10 cellular contexts compared by ENCODE assay signal in the genomic region with DNA sequence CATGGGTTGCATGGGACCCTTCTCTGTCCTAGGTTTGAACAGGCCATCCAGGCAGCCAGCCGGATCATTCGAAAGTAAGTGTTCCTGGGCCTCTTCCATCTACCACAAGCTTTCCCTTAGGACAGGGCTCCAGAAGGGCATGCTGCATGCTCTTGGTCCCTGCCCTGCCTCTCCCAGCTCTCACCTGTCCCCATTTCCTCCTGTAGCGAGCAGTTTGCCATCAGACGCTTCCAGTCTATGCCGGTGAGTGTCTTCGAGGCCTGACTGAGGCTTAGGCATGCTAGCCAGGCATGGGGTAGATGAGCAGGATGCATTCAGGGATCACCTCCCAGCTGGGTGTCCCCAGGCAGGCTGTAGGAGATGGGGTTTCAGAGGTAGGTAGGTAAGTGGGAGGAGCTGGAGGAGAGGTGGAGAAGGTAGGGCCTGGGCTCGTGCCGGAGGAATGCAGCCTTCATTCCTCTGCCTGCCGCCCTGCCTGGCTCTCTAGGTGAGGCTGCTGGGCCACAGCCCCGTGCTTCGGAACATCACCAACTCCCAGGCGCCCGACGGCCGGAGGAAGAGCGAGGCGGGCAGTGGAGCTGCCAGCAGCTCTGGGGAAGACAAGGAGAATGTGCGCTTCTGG. TPM values are rescaled to one million over a fixed set of nuclear protein-coding genes. Genes with fewer than 3 reads are reported as not detected.
DNase-seq lines count a peak whose midpoint lies in the region; ATAC-seq, FAIRE-seq and TF ChIP-seq lines count a peak whose summit lies in the region.
"Had no signal": no experiment of that assay in that cellular context is flagged by ENCODE, and none has a peak within 500 bp of the region (broad histone marks: within the 10 kb centered on the region; RNA-seq: fewer than 3 reads in every experiment).

No MANE protein-coding gene starts in this region.

- WGBS in HepG2 (ENCODE audit: low lambda C conversion rate), result 94% methylated on average over 18 of the region's 18 CpGs
- 76 to 85% methylated on average over 15 to 18 of the region's 18 CpGs for WGBS in upper lobe of left lung, 2 donors
- WGBS in ovary, 3 donors, result 88 to 91% (median 91%) methylated on average over 18 of the region's 18 CpGs

- no peak for ATAC-seq in HepG2
- no peak for ATAC-seq in upper lobe of left lung (ENCODE audit: low FRiP score in 2 of 2)
- ATAC-seq in HG02798 (IDR thresholded peaks at IDR 0.05; ENCODE audit: poor library complexity, unreplicated experiment), result no peak
- ATAC-seq: sciatic nerve had no signal

- H3K36me3 ChIP-seq in HepG2 (replicated peaks in 1 of 2; ENCODE audit: control insufficient read depth in 1 of 2, insufficient read depth in 2 of 2, low read length in 2 of 2) (peaks cover 27 to 48% of the 10 kb centered on the region in 2 experiments), upper lobe of left lung (peaks cover 4 to 67% (median 61%) of the 10 kb centered on the region in 4 donors), ovary (no peaks in the 10 kb centered on the region)

- H3K27me3 Mint-ChIP-seq in activated naive CD4-positive, alpha-beta T cell treated with anti-CD3 and anti-CD28 coated beads, Interleukin-2, amount 10 ng/mL, durations not matched to agents 7 days and 5 days, result peaks cover 4% of the 10 kb centered on the region
- no peaks in the 10 kb centered on the region for H3K27me3 Mint-ChIP-seq in activated T-helper 2 cell treated with anti-CD3 and anti-CD28 coated beads, Interferon-gamma antibody, Interleukin-2, Interleukin-4, amounts not matched to agents 10 μg/mL and 5 μg/mL and 100 μg/mL, durations not matched to agents 14 hours and 24 hours and 36 hours (ENCODE audit: low read depth)

- peak overlapping the region; percentile 97 for H3K4me3 Mint-ChIP-seq in activated naive CD4-positive, alpha-beta T cell treated with anti-CD3 and anti-CD28 coated beads, Interleukin-2, amount 10 ng/mL, durations not matched to agents 7 days and 5 days
- H3K4me3 Mint-ChIP-seq in activated T-helper 2 cell treated with anti-CD3 and anti-CD28 coated beads, Interferon-gamma antibody, Interleukin-2, Interleukin-4, amounts not matched to agents 10 μg/mL and 5 μg/mL and 100 μg/mL, durations not matched to agents 14 hours and 24 hours and 36 hours (ENCODE audit: low read depth), result no peak overlapping the region

- POLR2A ChIA-PET in HepG2 (lab: Yijun Ruan, JAX), result interaction anchor here (1.7 to 2.4 kb wide), 2 partner anchors 18 to 20 kb away, joined by 8 to 12 read pairs; a partner anchor contains a TSS

- no peak overlapping the region for H3K4me3 ChIP-seq in HepG2 (replicated peaks in 1 of 3; ENCODE audit: insufficient read depth in 1 of 3, low read depth in 2 of 3, low read length in 3 of 3)
- no peak overlapping the region for H3K4me3 ChIP-seq in upper lobe of left lung
- H3K4me3 ChIP-seq in ovary, result no peak overlapping the region
- H3K4me3 ChIP-seq: coronary artery had no signal

- CTCF ChIA-PET in activated naive CD4-positive, alpha-beta T cell treated with anti-CD3 and anti-CD28 coated beads, Interleukin-2, amount 10 ng/mL, durations not matched to agents 7 days and 5 days (lab: Charles Lee), result interaction anchor here (0.6 to 1.7 kb wide), 2 partner anchors 19 to 85 kb away, joined by 3 to 9 read pairs; a partner anchor contains a TSS
- CTCF ChIA-PET in HepG2 (lab: Yijun Ruan, JAX; ENCODE audit: low intra/inter-chr PET ratio, low total read pairs), result no interaction called here

- TF ChIP-seq POLR2A in HepG2 (IDR thresholded peaks at IDR 0.05; ENCODE audit: insufficient read depth in 1 of 2, low read depth in 2 of 2, low read length in 2 of 2), result no peak
- no peak for TF ChIP-seq POLR2A in upper lobe of left lung (IDR thresholded peaks at IDR 0.05)
- TF ChIP-seq POLR2A in ovary (IDR thresholded peaks at IDR 0.05), result no peak

- intact Hi-C loops in activated T-helper 2 cell treated with anti-CD3 and anti-CD28 coated beads, Interferon-gamma antibody, Interleukin-2, Interleukin-4, amounts not matched to agents 10 μg/mL and 5 μg/mL and 100 μg/mL, durations not matched to agents 14 hours and 24 hours and 36 hours (cut with micrococcal nuclease), result no loop called here
- intact Hi-C loops in HepG2 (cut with micrococcal nuclease; ENCODE audit: unreplicated experiment), result no loop called here
- intact Hi-C loops in ovary (cut with DNase I), result no loop called here

- peaks cover 91% of the 10 kb centered on the region for H3K36me3 Mint-ChIP-seq in activated naive CD4-positive, alpha-beta T cell treated with anti-CD3 and anti-CD28 coated beads, Interleukin-2, amount 10 ng/mL, durations not matched to agents 7 days and 5 days
- peaks cover 82% of the 10 kb centered on the region for H3K36me3 Mint-ChIP-seq in activated T-helper 2 cell treated with anti-CD3 and anti-CD28 coated beads, Interferon-gamma antibody, Interleukin-2, Interleukin-4, amounts not matched to agents 10 μg/mL and 5 μg/mL and 100 μg/mL, durations not matched to agents 14 hours and 24 hours and 36 hours (ENCODE audit: low read depth)

- peaks cover 76% of the 10 kb centered on the region for H3K4me1 Mint-ChIP-seq in activated naive CD4-positive, alpha-beta T cell treated with anti-CD3 and anti-CD28 coated beads, Interleukin-2, amount 10 ng/mL, durations not matched to agents 7 days and 5 days
- peaks cover 57% of the 10 kb centered on the region for H3K4me1 Mint-ChIP-seq in activated T-helper 2 cell treated with anti-CD3 and anti-CD28 coated beads, Interferon-gamma antibody, Interleukin-2, Interleukin-4, amounts not matched to agents 10 μg/mL and 5 μg/mL and 100 μg/mL, durations not matched to agents 14 hours and 24 hours and 36 hours (ENCODE audit: low read depth)

- H3K4me1 ChIP-seq in HepG2 (ENCODE audit: insufficient read depth, low read length) (peaks cover 36% of the 10 kb centered on the region), upper lobe of left lung (peaks cover 76 to 95% (median 86%) of the 10 kb centered on the region in 4 donors), ovary (ENCODE audit: insufficient read depth) (peaks cover 2% of the 10 kb centered on the region)

- peak overlapping the region; percentile 98 for H3K27ac Mint-ChIP-seq in activated naive CD4-positive, alpha-beta T cell treated with anti-CD3 and anti-CD28 coated beads, Interleukin-2, amount 10 ng/mL, durations not matched to agents 7 days and 5 days
- peak overlapping the region; percentile 95 for H3K27ac Mint-ChIP-seq in activated T-helper 2 cell treated with anti-CD3 and anti-CD28 coated beads, Interferon-gamma antibody, Interleukin-2, Interleukin-4, amounts not matched to agents 10 μg/mL and 5 μg/mL and 100 μg/mL, durations not matched to agents 14 hours and 24 hours and 36 hours

- in situ Hi-C loops in HepG2 (cut with HindIII; ENCODE audit: extremely low pct_ligation_motif_present, low pct_unique_long_range_greater_than_20kb), result no loop called here

- no peaks in the 10 kb centered on the region; a peak in 1 of 5 replicates for H3K27me3 ChIP-seq in HepG2 (ENCODE audit: control insufficient read depth in 1 of 2, insufficient read depth in 2 of 2, low read length in 2 of 2)
- no peaks in the 10 kb centered on the region for H3K27me3 ChIP-seq in upper lobe of left lung
- H3K27me3 ChIP-seq in ovary, result no peaks in the 10 kb centered on the region

- no peak for FAIRE-seq in HepG2 (lab: Jason Lieb, UNC)

- no peaks in the 10 kb centered on the region for H3K9me3 Mint-ChIP-seq in activated naive CD4-positive, alpha-beta T cell treated with anti-CD3 and anti-CD28 coated beads, Interleukin-2, amount 10 ng/mL, durations not matched to agents 7 days and 5 days
- no peaks in the 10 kb centered on the region for H3K9me3 Mint-ChIP-seq in activated T-helper 2 cell treated with anti-CD3 and anti-CD28 coated beads, Interferon-gamma antibody, Interleukin-2, Interleukin-4, amounts not matched to agents 10 μg/mL and 5 μg/mL and 100 μg/mL, durations not matched to agents 14 hours and 24 hours and 36 hours

- H4K20me1 ChIP-seq in HepG2 (ENCODE audit: insufficient read depth, low read length), result no peaks in the 10 kb centered on the region

- no peak overlapping the region for H3K9ac ChIP-seq in HepG2 (ENCODE audit: insufficient read depth, low read depth, low read length)

- TF ChIP-seq CTCF in HepG2 (CRISPR knock-in tag; IDR thresholded peaks at IDR 0.05), result no peak
- no peak for TF ChIP-seq CTCF in upper lobe of left lung (IDR thresholded peaks at IDR 0.05)
- TF ChIP-seq CTCF in ovary (IDR thresholded peaks at IDR 0.05), result no peak

- H2AFZ ChIP-seq in HepG2 (ENCODE audit: low read length), result no peak overlapping the region

- no peak for DNase-seq in activated naive CD4-positive, alpha-beta T cell treated with anti-CD3 and anti-CD28 coated beads, Interleukin-2, amount 10 ng/mL, durations not matched to agents 7 days and 5 days
- DNase-seq in activated naive CD4-positive, alpha-beta T cell (lab: John Stamatoyannopoulos, UW), result no peak
- no peak for DNase-seq in activated T-helper 2 cell treated with anti-CD3 and anti-CD28 coated beads, Interferon-gamma antibody, Interleukin-2, Interleukin-4, amounts not matched to agents 10 μg/mL and 5 μg/mL and 100 μg/mL, durations not matched to agents 14 hours and 24 hours and 36 hours (ENCODE audit: low spot score)
- DNase-seq in HepG2 (ENCODE audit: low spot score) (no peak), upper lobe of left lung (no peak), ovary (no peak), NCI-H69 (lab: John Stamatoyannopoulos, UW) (no peak)

- TF ChIP-seq EP300 in HepG2 (IDR thresholded peaks at IDR 0.05; ENCODE audit: low read depth in 2 of 2, low read length in 2 of 2) (no peak), HepG2 (CRISPR knock-in tag; IDR thresholded peaks at IDR 0.05; ENCODE audit: borderline replicate concordance) (no peak), upper lobe of left lung (IDR thresholded peaks at IDR 0.05) (no peak), ovary (IDR thresholded peaks at IDR 0.05) (no peak)

- no peak for TF ChIP-seq RAD21 in HepG2 (CRISPR knock-in tag; IDR thresholded peaks at IDR 0.05)

- BruUV-seq in HepG2 (replicated peaks; lab: Mats Ljungman, UMichigan), result no TSS peak

- H3K27ac ChIP-seq in HepG2 (ENCODE audit: extremely low read length, insufficient read depth, low read length) (no peak overlapping the region), upper lobe of left lung (peak overlapping the region; percentile 13 to 98 (median 96)), ovary (no peak overlapping the region)

- H3K9me3 ChIP-seq in HepG2 (ENCODE audit: low read length), result no peaks in the 10 kb centered on the region
- H3K9me3 ChIP-seq in upper lobe of left lung, result no peaks in the 10 kb centered on the region
- H3K9me3 ChIP-seq in ovary, result no peaks in the 10 kb centered on the region

- peaks cover 20% of the 10 kb centered on the region for H3K79me2 ChIP-seq in HepG2 (ENCODE audit: insufficient read depth, low read length)

- H3K4me2 ChIP-seq in HepG2 (ENCODE audit: low read depth, low read length), result no peak overlapping the region

RNA-seq across cellular contexts. Expression of a gene that starts 4.3 kb away (rescaled TPM):
- 101 and 103 TPM in 2 replicates for total RNA-seq in activated T-helper 2 cell treated with anti-CD3 and anti-CD28 coated beads, Interferon-gamma antibody, Interleukin-2, Interleukin-4, amounts not matched to agents 10 μg/mL and 5 μg/mL and 100 μg/mL, durations not matched to agents 14 hours and 24 hours and 36 hours
- 14.5 and 19.3 TPM in 2 replicates for total RNA-seq in HepG2 (2016; rRNA removed; fragmentation: Illumina TruSeq; extraction: Trizol)
- total RNA-seq in HepG2 (2016; cell fraction: cytosol; rRNA removed; fragmentation: Illumina TruSeq; extraction: Trizol; ENCODE audit: low read depth), result 5.8 and 5.9 TPM in 2 replicates
- total RNA-seq in HepG2 (2016; cell fraction: insoluble cytoplasmic fraction; rRNA removed; fragmentation: Illumina TruSeq; extraction: Trizol), result 15.3 and 18.9 TPM in 2 replicates
- 18.7 and 19.9 TPM in 2 replicates for total RNA-seq in HepG2 (2016; cell fraction: membrane; rRNA removed; fragmentation: Illumina TruSeq; extraction: Trizol)
- total RNA-seq in HepG2 (2016; cell fraction: nucleus; rRNA removed; fragmentation: Illumina TruSeq; extraction: Trizol), result 13.9 and 16.9 TPM in 2 replicates
- polyA plus RNA-seq in HepG2 (2011; rRNA removed), result 14.3 and 19.4 TPM in 2 replicates
- polyA plus RNA-seq in HepG2 (2011; cell fraction: cytosol; rRNA removed), result 11.6 and 15.6 TPM in 2 replicates
- polyA plus RNA-seq in HepG2 (2011; cell fraction: nucleus; rRNA removed), result 49.0 and 73.9 TPM in 2 replicates
- polyA plus RNA-seq in HepG2 (2012), result 26.0 and 33.6 TPM in 2 replicates
- 10.4 and 11.1 TPM in 2 replicates for polyA plus RNA-seq in HepG2 (2016; cell fraction: cytosol; fragmentation: Illumina TruSeq; extraction: Trizol; ENCODE audit: low read depth)
- 30.9 and 41.0 TPM in 2 replicates for polyA plus RNA-seq in HepG2 (2016; cell fraction: insoluble cytoplasmic fraction; fragmentation: Illumina TruSeq; extraction: Trizol; ENCODE audit: low read depth)
- polyA plus RNA-seq in HepG2 (2016; cell fraction: membrane; fragmentation: Illumina TruSeq; extraction: Trizol; ENCODE audit: low read depth), result 21.7 and 25.1 TPM in 2 replicates
- polyA plus RNA-seq in HepG2 (2016; cell fraction: nucleus; fragmentation: Illumina TruSeq; extraction: Trizol; ENCODE audit: insufficient read depth, low read depth), result 40.4 and 46.6 TPM in 2 replicates
- polyA minus RNA-seq in HepG2 (2011; rRNA and poly(A)+ RNA removed; ENCODE audit: low replicate concordance), result 22.5 and 47.0 TPM in 2 replicates
- polyA minus RNA-seq in HepG2 (2011; cell fraction: cytosol; rRNA and poly(A)+ RNA removed), result 15.7 and 18.9 TPM in 2 replicates
- polyA minus RNA-seq in HepG2 (2011; cell fraction: nucleus; rRNA and poly(A)+ RNA removed), result 11.1 and 13.0 TPM in 2 replicates
- 100 to 1,000 TPM in 3 of 6 donors, 10 to 100 TPM in 3; 45.5 to 151 (median 99.1) TPM for total RNA-seq in upper lobe of left lung
- total RNA-seq in ovary, result 10 to 100 TPM; 19.1 to 47.8 (median 35.6) TPM
- polyA plus RNA-seq in ovary, result 10 to 100 TPM; 17.9 to 29.0 TPM

RNA-seq across cellular contexts. Expression of a gene that starts 13.8 kb away (rescaled TPM):
- total RNA-seq in activated T-helper 2 cell treated with anti-CD3 and anti-CD28 coated beads, Interferon-gamma antibody, Interleukin-2, Interleukin-4, amounts not matched to agents 10 μg/mL and 5 μg/mL and 100 μg/mL, durations not matched to agents 14 hours and 24 hours and 36 hours, result 66.1 and 68.9 TPM in 2 replicates
- total RNA-seq in HepG2 (2016; rRNA removed; fragmentation: Illumina TruSeq; extraction: Trizol), result 42.9 and 54.5 TPM in 2 replicates
- total RNA-seq in HepG2 (2016; cell fraction: cytosol; rRNA removed; fragmentation: Illumina TruSeq; extraction: Trizol; ENCODE audit: low read depth), result 12.7 and 12.9 TPM in 2 replicates
- 42.6 and 53.4 TPM in 2 replicates for total RNA-seq in HepG2 (2016; cell fraction: insoluble cytoplasmic fraction; rRNA removed; fragmentation: Illumina TruSeq; extraction: Trizol)
- 44.1 and 47.1 TPM in 2 replicates for total RNA-seq in HepG2 (2016; cell fraction: membrane; rRNA removed; fragmentation: Illumina TruSeq; extraction: Trizol)
- total RNA-seq in HepG2 (2016; cell fraction: nucleus; rRNA removed; fragmentation: Illumina TruSeq; extraction: Trizol), result 22.9 and 28.9 TPM in 2 replicates
- polyA plus RNA-seq in HepG2 (2011; rRNA removed), result 10.4 and 15.6 TPM in 2 replicates
- 13.3 and 14.8 TPM in 2 replicates for polyA plus RNA-seq in HepG2 (2011; cell fraction: cytosol; rRNA removed)
- polyA plus RNA-seq in HepG2 (2011; cell fraction: nucleus; rRNA removed), result 19.0 and 20.4 TPM in 2 replicates
- 20.0 and 24.1 TPM in 2 replicates for polyA plus RNA-seq in HepG2 (2012)
- 11.2 and 11.4 TPM in 2 replicates for polyA plus RNA-seq in HepG2 (2016; cell fraction: cytosol; fragmentation: Illumina TruSeq; extraction: Trizol; ENCODE audit: low read depth)
- polyA plus RNA-seq in HepG2 (2016; cell fraction: insoluble cytoplasmic fraction; fragmentation: Illumina TruSeq; extraction: Trizol; ENCODE audit: low read depth), result 37.8 and 42.0 TPM in 2 replicates
- polyA plus RNA-seq in HepG2 (2016; cell fraction: membrane; fragmentation: Illumina TruSeq; extraction: Trizol; ENCODE audit: low read depth), result 28.4 and 33.6 TPM in 2 replicates
- polyA plus RNA-seq in HepG2 (2016; cell fraction: nucleus; fragmentation: Illumina TruSeq; extraction: Trizol; ENCODE audit: insufficient read depth, low read depth), result 36.6 and 38.3 TPM in 2 replicates
- 40.5 and 51.2 TPM in 2 replicates for polyA minus RNA-seq in HepG2 (2011; rRNA and poly(A)+ RNA removed; ENCODE audit: low replicate concordance)
- polyA minus RNA-seq in HepG2 (2011; cell fraction: cytosol; rRNA and poly(A)+ RNA removed), result 17.9 and 18.5 TPM in 2 replicates
- 16.0 and 16.7 TPM in 2 replicates for polyA minus RNA-seq in HepG2 (2011; cell fraction: nucleus; rRNA and poly(A)+ RNA removed)
- 100 to 1,000 TPM in 2 of 6 donors, 10 to 100 TPM in 4; 56.6 to 125 (median 89.7) TPM for total RNA-seq in upper lobe of left lung
- 100 to 1,000 TPM in 2 of 7 donors, 10 to 100 TPM in 5; 43.8 to 119 (median 97.8) TPM for total RNA-seq in ovary
- 10 to 100 TPM; 15.4 to 67.1 TPM for polyA plus RNA-seq in ovary

RNA-seq across cellular contexts. Expression of a gene that starts 19.1 kb away (rescaled TPM):
- total RNA-seq in activated T-helper 2 cell treated with anti-CD3 and anti-CD28 coated beads, Interferon-gamma antibody, Interleukin-2, Interleukin-4, amounts not matched to agents 10 μg/mL and 5 μg/mL and 100 μg/mL, durations not matched to agents 14 hours and 24 hours and 36 hours, result not detected in 2 replicates
- total RNA-seq in HepG2 (2016; rRNA removed; fragmentation: Illumina TruSeq; extraction: Trizol) (0.27 and 0.32 TPM in 2 replicates), upper lobe of left lung (10 to 100 TPM in 1 of 6 donors, 1 to 10 TPM in 4, under 1 TPM in 1; 0.34 to 15.1 (median 5.4) TPM), ovary (10 to 100 TPM in 1 of 7 donors, 1 to 10 TPM in 2, under 1 TPM in 2, not detected in 2; 0.43 to 27.9 (median 1.4) TPM)
- total RNA-seq in HepG2 (2016; cell fraction: cytosol; rRNA removed; fragmentation: Illumina TruSeq; extraction: Trizol; ENCODE audit: low read depth), result not detected in 2 replicates
- 0.15 and 0.22 TPM in 2 replicates for total RNA-seq in HepG2 (2016; cell fraction: insoluble cytoplasmic fraction; rRNA removed; fragmentation: Illumina TruSeq; extraction: Trizol)
- 0.17 and 0.22 TPM in 2 replicates for total RNA-seq in HepG2 (2016; cell fraction: membrane; rRNA removed; fragmentation: Illumina TruSeq; extraction: Trizol)
- total RNA-seq in HepG2 (2016; cell fraction: nucleus; rRNA removed; fragmentation: Illumina TruSeq; extraction: Trizol), result 0.40 TPM in 1 of 2 replicates, not detected in the other
- polyA plus RNA-seq in HepG2 (2011; rRNA removed) (0.05 and 0.11 TPM in 2 replicates), ovary (under 1 TPM in 1 of 2 donors, not detected in 1; 0.54 TPM)
- 0.08 TPM in 1 of 2 replicates, not detected in the other for polyA plus RNA-seq in HepG2 (2011; cell fraction: cytosol; rRNA removed)
- polyA plus RNA-seq in HepG2 (2011; cell fraction: nucleus; rRNA removed), result 0.45 and 0.84 TPM in 2 replicates
- polyA plus RNA-seq in HepG2 (2012), result 0.11 TPM in 1 of 2 replicates, not detected in the other
- 0.17 and 0.22 TPM in 2 replicates for polyA plus RNA-seq in HepG2 (2016; cell fraction: cytosol; fragmentation: Illumina TruSeq; extraction: Trizol; ENCODE audit: low read depth)
- 0.24 and 0.25 TPM in 2 replicates for polyA plus RNA-seq in HepG2 (2016; cell fraction: insoluble cytoplasmic fraction; fragmentation: Illumina TruSeq; extraction: Trizol; ENCODE audit: low read depth)
- 0.20 and 0.42 TPM in 2 replicates for polyA plus RNA-seq in HepG2 (2016; cell fraction: membrane; fragmentation: Illumina TruSeq; extraction: Trizol; ENCODE audit: low read depth)
- 0.29 TPM in 1 of 2 replicates, not detected in the other for polyA plus RNA-seq in HepG2 (2016; cell fraction: nucleus; fragmentation: Illumina TruSeq; extraction: Trizol; ENCODE audit: insufficient read depth, low read depth)
- 0.08 and 0.14 TPM in 2 replicates for polyA minus RNA-seq in HepG2 (2011; rRNA and poly(A)+ RNA removed; ENCODE audit: low replicate concordance)
- not detected in 2 replicates for polyA minus RNA-seq in HepG2 (2011; cell fraction: cytosol; rRNA and poly(A)+ RNA removed)
- polyA minus RNA-seq in HepG2 (2011; cell fraction: nucleus; rRNA and poly(A)+ RNA removed), result 0.64 TPM in 1 of 2 replicates, not detected in the other
- total RNA-seq: sciatic nerve had no signal

RNA-seq across cellular contexts. Expression of a gene that starts 20.0 kb away (rescaled TPM):
- 11.9 and 12.8 TPM in 2 replicates for total RNA-seq in activated T-helper 2 cell treated with anti-CD3 and anti-CD28 coated beads, Interferon-gamma antibody, Interleukin-2, Interleukin-4, amounts not matched to agents 10 μg/mL and 5 μg/mL and 100 μg/mL, durations not matched to agents 14 hours and 24 hours and 36 hours
- 23.2 and 23.7 TPM in 2 replicates for total RNA-seq in HepG2 (2016; rRNA removed; fragmentation: Illumina TruSeq; extraction: Trizol)
- 6.5 and 6.6 TPM in 2 replicates for total RNA-seq in HepG2 (2016; cell fraction: cytosol; rRNA removed; fragmentation: Illumina TruSeq; extraction: Trizol; ENCODE audit: low read depth)
- 20.8 and 26.3 TPM in 2 replicates for total RNA-seq in HepG2 (2016; cell fraction: insoluble cytoplasmic fraction; rRNA removed; fragmentation: Illumina TruSeq; extraction: Trizol)
- 15.6 and 19.4 TPM in 2 replicates for total RNA-seq in HepG2 (2016; cell fraction: membrane; rRNA removed; fragmentation: Illumina TruSeq; extraction: Trizol)
- total RNA-seq in HepG2 (2016; cell fraction: nucleus; rRNA removed; fragmentation: Illumina TruSeq; extraction: Trizol), result 14.1 and 15.3 TPM in 2 replicates
- polyA plus RNA-seq in HepG2 (2011; rRNA removed), result 7.9 and 9.1 TPM in 2 replicates
- polyA plus RNA-seq in HepG2 (2011; cell fraction: cytosol; rRNA removed), result 6.7 and 9.3 TPM in 2 replicates
- polyA plus RNA-seq in HepG2 (2011; cell fraction: nucleus; rRNA removed), result 13.1 and 17.4 TPM in 2 replicates
- polyA plus RNA-seq in HepG2 (2012), result 6.2 and 7.2 TPM in 2 replicates
- 6.5 and 8.5 TPM in 2 replicates for polyA plus RNA-seq in HepG2 (2016; cell fraction: cytosol; fragmentation: Illumina TruSeq; extraction: Trizol; ENCODE audit: low read depth)
- polyA plus RNA-seq in HepG2 (2016; cell fraction: insoluble cytoplasmic fraction; fragmentation: Illumina TruSeq; extraction: Trizol; ENCODE audit: low read depth), result 20.4 and 21.3 TPM in 2 replicates
- 13.2 and 17.0 TPM in 2 replicates for polyA plus RNA-seq in HepG2 (2016; cell fraction: membrane; fragmentation: Illumina TruSeq; extraction: Trizol; ENCODE audit: low read depth)
- 18.0 and 19.1 TPM in 2 replicates for polyA plus RNA-seq in HepG2 (2016; cell fraction: nucleus; fragmentation: Illumina TruSeq; extraction: Trizol; ENCODE audit: insufficient read depth, low read depth)
- polyA minus RNA-seq in HepG2 (2011; rRNA and poly(A)+ RNA removed; ENCODE audit: low replicate concordance), result 15.2 and 46.1 TPM in 2 replicates
- polyA minus RNA-seq in HepG2 (2011; cell fraction: cytosol; rRNA and poly(A)+ RNA removed), result 8.3 and 11.6 TPM in 2 replicates
- 23.7 and 26.3 TPM in 2 replicates for polyA minus RNA-seq in HepG2 (2011; cell fraction: nucleus; rRNA and poly(A)+ RNA removed)
- 10 to 100 TPM in 5 of 6 donors, 1 to 10 TPM in 1; 9.4 to 20.8 (median 14.7) TPM for total RNA-seq in upper lobe of left lung
- 10 to 100 TPM in 5 of 7 donors, 1 to 10 TPM in 2; 6.8 to 15.3 (median 12.0) TPM for total RNA-seq in ovary
- 1 to 10 TPM; 2.9 to 6.8 TPM for polyA plus RNA-seq in ovary

RNA-seq across cellular contexts. Expression of a gene that starts 32.8 kb away (rescaled TPM):
- 55.8 and 56.3 TPM in 2 replicates for total RNA-seq in activated T-helper 2 cell treated with anti-CD3 and anti-CD28 coated beads, Interferon-gamma antibody, Interleukin-2, Interleukin-4, amounts not matched to agents 10 μg/mL and 5 μg/mL and 100 μg/mL, durations not matched to agents 14 hours and 24 hours and 36 hours
- total RNA-seq in HepG2 (2016; rRNA removed; fragmentation: Illumina TruSeq; extraction: Trizol) (70.0 and 90.6 TPM in 2 replicates), upper lobe of left lung (10 to 100 TPM in 5 of 6 donors, 1 to 10 TPM in 1; 6.7 to 41.9 (median 39.1) TPM), ovary (100 to 1,000 TPM in 1 of 7 donors, 10 to 100 TPM in 6; 24.6 to 124 (median 69.1) TPM)
- total RNA-seq in HepG2 (2016; cell fraction: cytosol; rRNA removed; fragmentation: Illumina TruSeq; extraction: Trizol; ENCODE audit: low read depth), result 120 and 149 TPM in 2 replicates
- total RNA-seq in HepG2 (2016; cell fraction: insoluble cytoplasmic fraction; rRNA removed; fragmentation: Illumina TruSeq; extraction: Trizol), result 67.4 and 89.2 TPM in 2 replicates
- total RNA-seq in HepG2 (2016; cell fraction: membrane; rRNA removed; fragmentation: Illumina TruSeq; extraction: Trizol), result 165 and 207 TPM in 2 replicates
- 43.5 and 46.5 TPM in 2 replicates for total RNA-seq in HepG2 (2016; cell fraction: nucleus; rRNA removed; fragmentation: Illumina TruSeq; extraction: Trizol)
- polyA plus RNA-seq in HepG2 (2011; rRNA removed) (38.3 and 51.7 TPM in 2 replicates), ovary (100 to 1,000 TPM in 1 of 2 donors, 10 to 100 TPM in 1; 11.5 to 103 TPM)
- polyA plus RNA-seq in HepG2 (2011; cell fraction: cytosol; rRNA removed), result 41.7 and 67.3 TPM in 2 replicates
- 36.2 and 38.2 TPM in 2 replicates for polyA plus RNA-seq in HepG2 (2011; cell fraction: nucleus; rRNA removed)
- 37.4 and 38.4 TPM in 2 replicates for polyA plus RNA-seq in HepG2 (2012)
- polyA plus RNA-seq in HepG2 (2016; cell fraction: cytosol; fragmentation: Illumina TruSeq; extraction: Trizol; ENCODE audit: low read depth), result 210 and 248 TPM in 2 replicates
- polyA plus RNA-seq in HepG2 (2016; cell fraction: insoluble cytoplasmic fraction; fragmentation: Illumina TruSeq; extraction: Trizol; ENCODE audit: low read depth), result 96.6 and 129 TPM in 2 replicates
- polyA plus RNA-seq in HepG2 (2016; cell fraction: membrane; fragmentation: Illumina TruSeq; extraction: Trizol; ENCODE audit: low read depth), result 249 and 277 TPM in 2 replicates
- 90.0 and 101 TPM in 2 replicates for polyA plus RNA-seq in HepG2 (2016; cell fraction: nucleus; fragmentation: Illumina TruSeq; extraction: Trizol; ENCODE audit: insufficient read depth, low read depth)
- 32.0 and 63.5 TPM in 2 replicates for polyA minus RNA-seq in HepG2 (2011; rRNA and poly(A)+ RNA removed; ENCODE audit: low replicate concordance)
- polyA minus RNA-seq in HepG2 (2011; cell fraction: cytosol; rRNA and poly(A)+ RNA removed), result 30.2 and 38.4 TPM in 2 replicates
- polyA minus RNA-seq in HepG2 (2011; cell fraction: nucleus; rRNA and poly(A)+ RNA removed), result 15.2 and 15.3 TPM in 2 replicates

Comparison
In these comparisons a context has a peak if more than half of its experiments do, and no peak if none do; other contexts are left out.
1. H3K27ac ChIP-seq: peak in upper lobe of left lung (4 of 4); none in HepG2 (single experiment) and ovary (0 of 2).